Comparison of ENCODE assay signal across 12 cellular contexts in the genomic region with DNA sequence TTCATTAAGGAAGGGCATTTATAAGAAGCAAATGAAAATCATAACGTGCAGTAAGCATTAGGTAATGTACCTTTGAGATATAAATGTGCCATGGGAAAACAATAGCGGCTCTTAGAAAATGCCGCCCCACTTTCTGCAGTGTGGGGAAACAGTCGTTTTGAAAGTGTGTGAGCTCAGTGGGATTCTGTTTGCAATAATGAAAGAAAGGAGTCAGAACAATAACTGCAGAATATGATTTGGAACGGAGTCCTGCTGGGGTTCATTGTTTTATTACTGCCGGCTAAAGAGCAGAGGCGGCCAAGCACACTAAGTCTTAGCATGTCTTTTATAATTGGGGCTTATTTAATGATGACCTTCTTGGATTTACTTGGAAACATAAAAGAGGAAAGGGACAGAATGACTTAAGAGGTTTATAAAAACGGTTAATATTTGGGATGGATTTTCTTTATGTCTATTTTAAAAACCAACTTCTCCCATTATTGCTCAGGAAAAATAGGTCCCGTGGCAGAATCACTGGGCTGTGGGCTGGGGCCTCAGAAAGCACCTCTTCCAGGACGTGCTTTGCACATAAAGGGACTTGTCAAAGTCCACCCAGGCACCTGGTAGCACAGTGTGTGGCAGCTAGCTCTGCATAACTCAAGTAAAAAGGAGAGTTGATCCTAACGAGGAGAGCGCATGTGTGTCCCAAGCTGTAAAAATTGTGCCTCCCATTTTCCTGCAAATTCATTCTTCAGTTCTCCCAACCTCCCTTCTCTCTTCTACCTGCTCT.
DNase-seq lines count a peak whose midpoint lies in the region; TF ChIP-seq lines count a peak whose summit lies in the region.
"Had no signal": no experiment of that assay in that cellular context is flagged by ENCODE, and none has a peak within 500 bp of the region (broad histone marks: within the 10 kb centered on the region; RNA-seq: fewer than 3 reads in every experiment).

No MANE protein-coding gene starts in this region.

- no peak for TF ChIP-seq CTCF in VCaP (conservative IDR thresholded peaks at IDR 0.05)

- peak; percentile 67 for TF ChIP-seq EP300 in Ishikawa (IDR thresholded peaks at IDR 0.05; ENCODE audit: borderline replicate concordance)

- peak overlapping the region; percentile 100 for H3K27ac ChIP-seq in VCaP
- H3K27ac ChIP-seq: RWPE1 had no signal

- DNase-seq in COR-L47 (lab: John Stamatoyannopoulos, UW) (peak; percentile 55), left kidney (ENCODE audit: low read depth, low spot score) (peak; percentile 52), MV-4-11 (lab: John Stamatoyannopoulos, UW) (no peak)
- no peak for DNase-seq in stimulated activated CD4-positive, alpha-beta T cell treated with anti-CD3 and anti-CD28 coated beads, Interleukin-4, amount 100 ng/mL, for 24 hours
- no peak for DNase-seq in stimulated activated CD4-positive, alpha-beta T cell treated with anti-CD3 and anti-CD28 coated beads, Interleukin-1b, Interleukin-23, amount 100 ng/mL, for 48 hours
- DNase-seq: NCI-H2029 treated with DMSO at 0.1 percent for 48 hours, NCI-H226, NCI-H774, PC-3 had no signal

- TF ChIP-seq RAD21 in Ishikawa (IDR thresholded peaks at IDR 0.05; ENCODE audit: low read depth), result no peak

TF ChIP-seq in Ishikawa, 13 proteins besides CTCF, POLR2A, EP300 and RAD21:
- TF ChIP-seq CREB1 (IDR thresholded peaks at IDR 0.05; ENCODE audit: low read depth) (no peak), YY1 (IDR thresholded peaks at IDR 0.05; ENCODE audit: low read depth) (no peak), TCF12 (IDR thresholded peaks at IDR 0.05; ENCODE audit: low read depth) (peak; percentile 71; the same call in 1 of the 2 replicates), CEBPB (IDR thresholded peaks at IDR 0.05) (peak; percentile 66), NFIC (IDR thresholded peaks at IDR 0.05) (peak; percentile 67), ZBTB7A (IDR thresholded peaks at IDR 0.05; ENCODE audit: low read depth) (no peak), FOXM1 (IDR thresholded peaks at IDR 0.05; ENCODE audit: borderline replicate concordance, low read depth) (peak; percentile 67), TAF1 (IDR thresholded peaks at IDR 0.05; ENCODE audit: low read depth) (no peak), EGR1 (IDR thresholded peaks at IDR 0.05) (no peak)
- TF ChIP-seq, protein P1, sequence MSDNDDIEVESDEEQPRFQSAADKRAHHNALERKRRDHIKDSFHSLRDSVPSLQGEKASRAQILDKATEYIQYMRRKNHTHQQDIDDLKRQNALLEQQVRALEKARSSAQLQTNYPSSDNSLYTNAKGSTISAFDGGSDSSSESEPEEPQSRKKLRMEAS (IDR thresholded peaks at IDR 0.05), result no peak
- TF ChIP-seq, protein P2, sequence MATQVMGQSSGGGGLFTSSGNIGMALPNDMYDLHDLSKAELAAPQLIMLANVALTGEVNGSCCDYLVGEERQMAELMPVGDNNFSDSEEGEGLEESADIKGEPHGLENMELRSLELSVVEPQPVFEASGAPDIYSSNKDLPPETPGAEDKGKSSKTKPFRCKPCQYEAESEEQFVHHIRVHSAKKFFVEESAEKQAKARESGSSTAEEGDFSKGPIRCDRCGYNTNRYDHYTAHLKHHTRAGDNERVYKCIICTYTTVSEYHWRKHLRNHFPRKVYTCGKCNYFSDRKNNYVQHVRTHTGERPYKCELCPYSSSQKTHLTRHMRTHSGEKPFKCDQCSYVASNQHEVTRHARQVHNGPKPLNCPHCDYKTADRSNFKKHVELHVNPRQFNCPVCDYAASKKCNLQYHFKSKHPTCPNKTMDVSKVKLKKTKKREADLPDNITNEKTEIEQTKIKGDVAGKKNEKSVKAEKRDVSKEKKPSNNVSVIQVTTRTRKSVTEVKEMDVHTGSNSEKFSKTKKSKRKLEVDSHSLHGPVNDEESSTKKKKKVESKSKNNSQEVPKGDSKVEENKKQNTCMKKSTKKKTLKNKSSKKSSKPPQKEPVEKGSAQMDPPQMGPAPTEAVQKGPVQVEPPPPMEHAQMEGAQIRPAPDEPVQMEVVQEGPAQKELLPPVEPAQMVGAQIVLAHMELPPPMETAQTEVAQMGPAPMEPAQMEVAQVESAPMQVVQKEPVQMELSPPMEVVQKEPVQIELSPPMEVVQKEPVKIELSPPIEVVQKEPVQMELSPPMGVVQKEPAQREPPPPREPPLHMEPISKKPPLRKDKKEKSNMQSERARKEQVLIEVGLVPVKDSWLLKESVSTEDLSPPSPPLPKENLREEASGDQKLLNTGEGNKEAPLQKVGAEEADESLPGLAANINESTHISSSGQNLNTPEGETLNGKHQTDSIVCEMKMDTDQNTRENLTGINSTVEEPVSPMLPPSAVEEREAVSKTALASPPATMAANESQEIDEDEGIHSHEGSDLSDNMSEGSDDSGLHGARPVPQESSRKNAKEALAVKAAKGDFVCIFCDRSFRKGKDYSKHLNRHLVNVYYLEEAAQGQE (IDR thresholded peaks at IDR 0.05; ENCODE audit: low read depth), result no peak

Comparison
In these comparisons a context has a peak if more than half of its experiments do, and no peak if none do; other contexts are left out.
1. DNase-seq: peak in COR-L47 (single experiment) and left kidney (single experiment); none in stimulated activated CD4-positive, alpha-beta T cell treated with anti-CD3 and anti-CD28 coated beads, Interleukin-4, amount 100 ng/mL, for 24 hours (single experiment), stimulated activated CD4-positive, alpha-beta T cell treated with anti-CD3 and anti-CD28 coated beads, Interleukin-1b, Interleukin-23, amount 100 ng/mL, for 48 hours (single experiment) and MV-4-11 (single experiment).